ENCODE assay signal across 11 cellular contexts in the genomic region with DNA sequence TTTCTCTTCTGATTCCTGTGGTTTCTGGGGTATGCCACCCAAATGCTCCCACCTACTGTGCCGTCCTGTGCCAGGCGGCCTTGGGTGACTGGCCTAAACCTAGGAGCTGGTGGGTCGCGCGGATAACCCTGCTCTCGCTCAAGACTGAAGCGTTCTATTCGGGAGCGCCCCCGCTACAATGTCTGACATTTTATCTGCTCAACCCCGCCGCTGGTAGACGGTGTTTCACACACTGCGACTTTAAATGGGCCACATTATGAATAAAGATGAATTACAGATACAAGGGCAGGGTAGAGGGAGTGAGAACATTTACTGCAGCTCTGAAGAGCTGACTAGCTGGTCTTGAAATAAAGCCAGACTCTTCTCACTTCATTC. TPM values are rescaled to one million over a fixed set of nuclear protein-coding genes. Genes with fewer than 3 reads are reported as not detected.
DNase-seq lines count a peak whose midpoint lies in the region; ATAC-seq and TF ChIP-seq lines count a peak whose summit lies in the region.
"Had no signal": no experiment of that assay in that cellular context is flagged by ENCODE, and none has a peak within 500 bp of the region (broad histone marks: within the 10 kb centered on the region; RNA-seq: fewer than 3 reads in every experiment).

No MANE protein-coding gene starts in this region.

- no peak for TF ChIP-seq POLR2A in heart left ventricle (IDR thresholded peaks at IDR 0.05)

- ATAC-seq in heart left ventricle (no peak), upper lobe of right lung (no peak), HG02885 (IDR thresholded peaks at IDR 0.05; ENCODE audit: poor library complexity, unreplicated experiment) (no peak)

- H3K27me3 ChIP-seq in heart left ventricle (peaks cover 0 to 34% (median 0%) of the 10 kb centered on the region in 9 donors), right atrium auricular region (no peaks in the 10 kb centered on the region), colonic mucosa (peaks cover 7% of the 10 kb centered on the region), mucosa of stomach (ENCODE audit: control insufficient read depth, insufficient read depth, low read length) (peaks cover 37% of the 10 kb centered on the region), upper lobe of right lung (no peaks in the 10 kb centered on the region)
- H3K27me3 ChIP-seq: adrenal gland had no signal

- H3K4me1 ChIP-seq in heart left ventricle (peaks cover 3 to 23% (median 11%) of the 10 kb centered on the region in 12 donors), right atrium auricular region (peaks cover 0 to 21% of the 10 kb centered on the region in 2 donors), colonic mucosa (peaks cover 4% of the 10 kb centered on the region), mucosa of stomach (ENCODE audit: control insufficient read depth, insufficient read depth, low read length) (peaks cover 9% of the 10 kb centered on the region), upper lobe of right lung (peaks cover 10% of the 10 kb centered on the region)

- no peak overlapping the region for H3K27ac ChIP-seq in heart left ventricle
- H3K27ac ChIP-seq in right atrium auricular region: no peak overlapping the region
- H3K27ac ChIP-seq in colonic mucosa: no peak overlapping the region
- no peak overlapping the region for H3K27ac ChIP-seq in upper lobe of right lung

- H3K36me3 ChIP-seq in heart left ventricle (no peaks in the 10 kb centered on the region), right atrium auricular region (no peaks in the 10 kb centered on the region), colonic mucosa (no peaks in the 10 kb centered on the region), mucosa of stomach (ENCODE audit: control insufficient read depth, insufficient read depth, low read length) (no peaks in the 10 kb centered on the region), upper lobe of right lung (no peaks in the 10 kb centered on the region)
- H3K36me3 ChIP-seq: adrenal gland; BLaER1 treated with 17β-estradiol and CSF1 and Interleukin-3, amounts not matched to agents 10 nM and 100 nM had no signal

- H3K9ac ChIP-seq in colonic mucosa (ENCODE audit: low read depth in 2 of 2, low read length in 2 of 2) (peak overlapping the region in 1 of 2 donors; percentile 75), mucosa of stomach (ENCODE audit: low read length) (no peak overlapping the region)

- WGBS in heart left ventricle, 4 donors: 33 to 77% (median 54%) methylated on average over 14 of the region's 14 CpGs

- H3K9me3 ChIP-seq in heart left ventricle (no peaks in the 10 kb centered on the region), right atrium auricular region (no peaks in the 10 kb centered on the region), colonic mucosa (no peaks in the 10 kb centered on the region), mucosa of stomach (ENCODE audit: control insufficient read depth, low read length) (no peaks in the 10 kb centered on the region), upper lobe of right lung (no peaks in the 10 kb centered on the region)
- H3K9me3 ChIP-seq: adrenal gland had no signal

- DNase-seq in heart left ventricle (no peak), right atrium auricular region (ENCODE audit: low spot score) (no peak), colonic mucosa (no peak), upper lobe of right lung (no peak), middle frontal gyrus (ENCODE audit: extremely low spot score, low spot score) (no peak)
- DNase-seq in stimulated activated CD4-positive, alpha-beta T cell treated with anti-CD3 and anti-CD28 coated beads, Interleukin-12 subunit alpha, Interleukin-12 subunit beta, amount 100 ng/mL, for 4 hours: no peak
- DNase-seq: foreskin melanocyte had no signal

- TF ChIP-seq CTCF in heart left ventricle (IDR thresholded peaks at IDR 0.05) (no peak), right atrium auricular region (IDR thresholded peaks at IDR 0.05) (no peak), colonic mucosa (IDR thresholded peaks at IDR 0.05) (no peak), upper lobe of right lung (IDR thresholded peaks at IDR 0.05) (no peak)

- intact Hi-C loops in heart left ventricle (cut with DNase I): loop anchor here in 5 of 10 donors (5.0 to 10.0 kb wide), 5 partner anchors 63 to 357 kb away; partner anchors contain the start of gene ERCC6L2 (in 2 of the 5)
- intact Hi-C loops in colonic mucosa (cut with DNase I): loop anchor here (10.0 kb wide), 2 partner anchors 357 to 697 kb away; partner anchors contain the start of gene ERCC6L2
- intact Hi-C loops in upper lobe of right lung (cut with DNase I): loop anchor here (10.0 kb wide), 1 partner anchor 207 kb away; no protein-coding TSS in a partner anchor

- peak overlapping the region in 7 of 12 donors; percentile 54 to 70 (median 63) for H3K4me3 ChIP-seq in heart left ventricle
- H3K4me3 ChIP-seq in right atrium auricular region: peak overlapping the region in 1 of 2 donors; percentile 62
- peak overlapping the region; percentile 49 for H3K4me3 ChIP-seq in colonic mucosa
- H3K4me3 ChIP-seq in mucosa of stomach (ENCODE audit: low read length): peak overlapping the region; percentile 70
- H3K4me3 ChIP-seq in upper lobe of right lung: peak overlapping the region; percentile 66

RNA-seq across cellular contexts. Expression of gene PTCH1, which starts 0.8 kb away (rescaled TPM):
- 10 to 100 TPM in 2 of 9 donors, 1 to 10 TPM in 7; 2.9 to 15.2 (median 6.6) TPM for total RNA-seq in heart left ventricle
- 1 to 10 TPM; 2.2 to 3.8 TPM for polyA plus RNA-seq in heart left ventricle
- 1 to 10 TPM; 5.4 to 6.3 TPM for total RNA-seq in right atrium auricular region
- total RNA-seq in colonic mucosa: 10 to 100 TPM; 18.7 to 24.6 TPM
- 25.9 TPM for total RNA-seq in upper lobe of right lung
